In genomic region chr10:17232276-17232987, GRCh38 we compare ENCODE assay signal across 2 cellular contexts.
TF ChIP-seq lines count a peak whose summit lies in the region.

No MANE protein-coding gene starts in this region.

TF ChIP-seq in K562, 482 proteins besides CTCF, POLR2A, EP300 and RAD21:
- peak; percentile 89 for TF ChIP-seq C11orf30 (IDR thresholded peaks at IDR 0.05; ENCODE audit: low read depth)
- no peak for TF ChIP-seq HDAC2 (IDR thresholded peaks at IDR 0.05)
- TF ChIP-seq POLR2AphosphoS2 (IDR thresholded peaks at IDR 0.05; ENCODE audit: low read length) = peak; percentile 22; the same call in 1 of the 2 replicates
- TF ChIP-seq MAFG (tag; conservative IDR thresholded peaks at IDR 0.05) = peak; percentile 90
- peak; percentile 89 for TF ChIP-seq MAFF (IDR thresholded peaks at IDR 0.05; ENCODE audit: low read length)
- peak; percentile 4; the same call in 1 of the 2 replicates for TF ChIP-seq SUPT5H (IDR thresholded peaks at IDR 0.05)
- peak; percentile 38 for TF ChIP-seq KDM5B (IDR thresholded peaks at IDR 0.05; ENCODE audit: insufficient replicate concordance, low read depth, low read length)
- no peak for TF ChIP-seq SRSF7 (optimal IDR thresholded peaks at IDR 0.05; ENCODE audit: low read depth, low read length)
- no peak for TF ChIP-seq SP2 (IDR thresholded peaks at IDR 0.05; ENCODE audit: extremely low read depth, low read depth, low read length, poor library complexity, severe bottlenecking)
- TF ChIP-seq MAFK (IDR thresholded peaks at IDR 0.05; ENCODE audit: low read length) = peak; percentile 86
- TF ChIP-seq ZNF134 (CRISPR knock-in tag; conservative IDR thresholded peaks at IDR 0.05) = no peak
- TF ChIP-seq HDAC8 (tag; IDR thresholded peaks at IDR 0.05) = no peak
- peak; percentile 96 for TF ChIP-seq ZNF316 (IDR thresholded peaks at IDR 0.05)

TF ChIP-seq in neural cell, 6 proteins besides CTCF, POLR2A, EP300 and RAD21:
- TF ChIP-seq REST (IDR thresholded peaks at IDR 0.05; ENCODE audit: borderline replicate concordance) = no peak
TF ChIP-seq in neural cell: peak in this region for 0.
